Comparison of ENCODE assay signal across 24 cellular contexts in the genomic region with DNA sequence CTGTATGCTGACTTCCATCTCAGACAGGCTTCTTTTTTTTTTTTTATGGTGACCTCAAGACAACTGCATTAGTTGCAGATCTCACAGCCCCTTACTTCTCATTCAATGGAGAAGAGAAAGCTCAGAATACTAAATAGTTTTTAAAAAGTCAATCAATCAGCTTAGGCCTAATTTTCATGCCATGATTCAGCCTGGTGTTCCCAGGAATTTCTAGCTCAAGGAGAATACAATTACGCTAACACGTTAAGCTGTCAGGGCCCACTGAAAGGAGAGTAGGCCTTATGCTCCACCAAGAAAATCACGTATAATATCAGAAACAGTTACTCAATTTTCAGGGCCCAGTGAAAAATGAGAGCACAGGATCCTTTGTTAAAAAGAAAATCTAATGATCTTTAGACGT.
"Had no signal": no experiment of that assay in that cellular context is flagged by ENCODE, and none has a peak within 500 bp of the region (broad histone marks: within the 10 kb centered on the region; RNA-seq: fewer than 3 reads in every experiment).

No MANE protein-coding gene starts in this region.

- H3K4me1 ChIP-seq: esophagus squamous epithelium, gastrocnemius medialis, left lung, lower lobe of right lung had no signal

- H3K27ac ChIP-seq: coronary artery, dorsolateral prefrontal cortex, epithelial cell of prostate, esophagus squamous epithelium, gastrocnemius medialis, heart right ventricle, left lung, lower lobe of right lung had no signal

- H3K9me3 ChIP-seq: gastrocnemius medialis had no signal

- H3K27me3 Mint-ChIP-seq: naive B cell had no signal

- DNase-seq: dermis blood vessel endothelial cell; dorsolateral prefrontal cortex; effector CD4-positive, alpha-beta T cell; effector memory CD4-positive, alpha-beta T cell; erythroblast; esophagus squamous epithelium; foreskin fibroblast; foreskin melanocyte; gastrocnemius medialis; glutamatergic neuron; head of caudate nucleus; heart right ventricle; hippocampal formation; left cardiac atrium; left lung; left ventricle myocardium superior; lower lobe of right lung; mesenchymal stem cell; mucosa of descending colon; naive B cell had no signal

- H3K27ac Mint-ChIP-seq: mesothelial cell of epicardium, naive B cell had no signal

- H3K4me3 ChIP-seq: coronary artery, dorsolateral prefrontal cortex, esophagus squamous epithelium, gastrocnemius medialis, heart right ventricle, left lung, lower lobe of right lung, mucosa of descending colon had no signal

- H3K36me3 ChIP-seq: esophagus squamous epithelium, gastrocnemius medialis, heart right ventricle, left lung, lower lobe of right lung had no signal

- ATAC-seq: esophagus mucosa, gastrocnemius medialis, heart right ventricle, left cardiac atrium, left lung, left ventricle myocardium superior, lower lobe of right lung, mucosa of descending colon had no signal

- H3K4me3 Mint-ChIP-seq: mesothelial cell of epicardium, naive B cell had no signal

- H3K27me3 ChIP-seq: dorsolateral prefrontal cortex, esophagus squamous epithelium, gastrocnemius medialis, heart right ventricle, left lung had no signal

- H3K36me3 Mint-ChIP-seq: naive B cell had no signal
